ENCODE assay signal across 14 cellular contexts in genomic region chr15:99441871-99442267, GRCh38.
DNase-seq lines count a peak whose midpoint lies in the region; ATAC-seq, FAIRE-seq and TF ChIP-seq lines count a peak whose summit lies in the region.
"Had no signal": no experiment of that assay in that cellular context is flagged by ENCODE, and none has a peak within 500 bp of the region (broad histone marks: within the 10 kb centered on the region; RNA-seq: fewer than 3 reads in every experiment).

No MANE protein-coding gene starts in this region.

- no peak for FAIRE-seq in A549 (lab: Jason Lieb, UNC)
- FAIRE-seq in small intestine (lab: Jason Lieb, UNC) = no peak
- no peak for FAIRE-seq in RCC 7860 (lab: Jason Lieb, UNC)
- FAIRE-seq: bronchial epithelial cell had no signal

- H3K4me3 Mint-ChIP-seq in osteocyte (ENCODE audit: unreplicated experiment) = no peak overlapping the region

- H3K4me2 ChIP-seq in A549 (peak overlapping the region; percentile 60), fibroblast of lung (ENCODE audit: extremely low read depth, insufficient read depth, low read length) (peak overlapping the region; percentile 81)

- TF ChIP-seq POLR2A in A549 (IDR thresholded peaks at IDR 0.05; ENCODE audit: low read length) = no peak

- CTCF ChIA-PET in A549 (lab: Yijun Ruan, JAX) = interaction anchor here (0.8 to 1.9 kb wide), 5 partner anchors 15 to 262 kb away, joined by 3 to 6 read pairs (median 4); no protein-coding TSS in a partner anchor

- no peaks in the 10 kb centered on the region for H3K9me3 Mint-ChIP-seq in osteocyte (ENCODE audit: unreplicated experiment)

- no peak for ATAC-seq in A549

- H3K36me3 ChIP-seq in fibroblast of lung (ENCODE audit: control insufficient read depth, insufficient read depth, low read length) (no peaks in the 10 kb centered on the region), small intestine (ENCODE audit: control insufficient read depth in 2 of 2, insufficient read depth in 2 of 2, low read length in 2 of 2) (no peaks in the 10 kb centered on the region)

- no peak overlapping the region for H2AFZ ChIP-seq in fibroblast of lung (ENCODE audit: low read length)

- no peaks in the 10 kb centered on the region for H3K9me3 ChIP-seq in A549
- no peaks in the 10 kb centered on the region for H3K9me3 ChIP-seq in fibroblast of lung (ENCODE audit: control insufficient read depth, insufficient read depth, low read depth, low read length)
- H3K9me3 ChIP-seq in small intestine (ENCODE audit: control insufficient read depth, low read depth) = no peaks in the 10 kb centered on the region

- TF ChIP-seq RAD21 in A549 (conservative IDR thresholded peaks at IDR 0.05 in 1 of 2, IDR thresholded peaks at IDR 0.05 in 1 of 2) (no peak), Ishikawa (IDR thresholded peaks at IDR 0.05; ENCODE audit: low read depth) (no peak)

- H3K36me3 Mint-ChIP-seq in osteocyte (ENCODE audit: unreplicated experiment) = no peaks in the 10 kb centered on the region

- H3K4me3 ChIP-seq in A549 (no peak overlapping the region), fibroblast of lung (replicated peaks in 1 of 4; ENCODE audit: control extremely low read depth in 1 of 4, insufficient read depth in 1 of 4, low read depth in 3 of 4, low read length in 4 of 4) (peak overlapping the region in 2 of 4 experiments; percentile 6 to 22), small intestine (ENCODE audit: low read depth in 1 of 2, low read length in 2 of 2) (no peak overlapping the region)

- DNase-seq in A549 (ENCODE audit: low read depth in 1 of 2, low spot score in 1 of 2) (no peak), fibroblast of lung (ENCODE audit: low read depth in 2 of 2) (no peak), osteocyte (ENCODE audit: extremely low spot score, unreplicated experiment) (peak; percentile 54), small intestine (no peak), medulla oblongata (ENCODE audit: extremely low spot score) (no peak), RCC 7860 (ENCODE audit: low spot score) (no peak)
- no peak for DNase-seq in stimulated activated naive CD4-positive, alpha-beta T cell treated with Interleukin-2 at 50 U/mL for 16 hours (lab: John Stamatoyannopoulos, UW)
- DNase-seq: C1 segment of cervical spinal cord; NCI-H1105; NCI-H748 treated with DMSO at 0.1 percent for 48 hours; stimulated activated CD4-positive, alpha-beta T cell treated with anti-CD3 and anti-CD28 coated beads, Interleukin-2, amount 100 ng/mL, for 48 hours; T-helper 9 cell had no signal

- 84% methylated on average over 4 of the region's 4 CpGs for WGBS in A549 (ENCODE audit: missing lambda C conversion rate)
- WGBS in small intestine, 3 donors = 64 to 72% (median 68%) methylated on average over 4 of the region's 4 CpGs

- peak overlapping the region; percentile 10 to 30; a peak in 4 of 6 replicates for H3K27ac ChIP-seq in A549
- H3K27ac ChIP-seq in fibroblast of lung (ENCODE audit: insufficient read depth, low read length) = peak overlapping the region; percentile 80
- H3K27ac ChIP-seq in small intestine (ENCODE audit: low read depth in 1 of 2, low read length in 1 of 2) = peak overlapping the region in 1 of 2 donors; percentile 50

- TF ChIP-seq EP300 in A549 (IDR thresholded peaks at IDR 0.05) = no peak
- no peak for TF ChIP-seq EP300 in Ishikawa (IDR thresholded peaks at IDR 0.05; ENCODE audit: borderline replicate concordance)

- H3K79me2 ChIP-seq in fibroblast of lung (ENCODE audit: control insufficient read depth, insufficient read depth, low read length) = no peaks in the 10 kb centered on the region

- POLR2A ChIA-PET in A549 (lab: Yijun Ruan, JAX) = no interaction called here

- H3K27me3 Mint-ChIP-seq in osteocyte (ENCODE audit: unreplicated experiment) = no peaks in the 10 kb centered on the region

- H3K4me1 Mint-ChIP-seq in osteocyte (ENCODE audit: unreplicated experiment) = peaks cover 65% of the 10 kb centered on the region

- H3K27ac Mint-ChIP-seq in osteocyte (ENCODE audit: unreplicated experiment) = peak overlapping the region; percentile 97

- no peaks in the 10 kb centered on the region for H4K20me1 ChIP-seq in fibroblast of lung (ENCODE audit: control insufficient read depth, extremely low read depth, insufficient read depth, low read length)

- no peaks in the 10 kb centered on the region for H3K27me3 ChIP-seq in fibroblast of lung (ENCODE audit: control insufficient read depth, insufficient read depth, low read length)
- H3K27me3 ChIP-seq in small intestine (ENCODE audit: control insufficient read depth in 2 of 2, insufficient read depth in 2 of 2, low read length in 2 of 2) = no peaks in the 10 kb centered on the region

- H3K9ac ChIP-seq in fibroblast of lung (ENCODE audit: insufficient read depth, low read length) = no peak overlapping the region

- TF ChIP-seq CTCF in A549 (IDR thresholded peaks at IDR 0.05) (no peak), fibroblast of lung (conservative IDR thresholded peaks at IDR 0.05 in 1 of 2, IDR thresholded peaks at IDR 0.05 in 1 of 2; ENCODE audit: low read depth in 1 of 2, low read length in 2 of 2) (no peak), osteocyte (IDR thresholded peaks at IDR 0.05) (no peak)

- H3K4me1 ChIP-seq in A549 (peaks cover 17% of the 10 kb centered on the region), fibroblast of lung (ENCODE audit: control insufficient read depth, extremely low read depth, insufficient read depth, low read length) (peaks cover 14% of the 10 kb centered on the region), small intestine (ENCODE audit: control insufficient read depth in 2 of 2, insufficient read depth in 1 of 2, low read depth in 1 of 2, low read length in 1 of 2) (no peaks in the 10 kb centered on the region)

TF ChIP-seq in A549, 52 proteins besides CTCF, POLR2A, EP300 and RAD21:
- no peak for TF ChIP-seq CBX8 (IDR thresholded peaks at IDR 0.05)
- no peak for TF ChIP-seq BHLHE40 (IDR thresholded peaks at IDR 0.05; ENCODE audit: low read depth, low read length)
- no peak for TF ChIP-seq ZSCAN20 (CRISPR knock-in tag; IDR thresholded peaks at IDR 0.05)
- no peak for TF ChIP-seq KDM5A (IDR thresholded peaks at IDR 0.05)
- TF ChIP-seq POLR2AphosphoS2 (conservative IDR thresholded peaks at IDR 0.05; ENCODE audit: low read length) = no peak
- TF ChIP-seq HMGXB4 (CRISPR knock-in tag; IDR thresholded peaks at IDR 0.05; ENCODE audit: borderline replicate concordance) = no peak
- no peak for TF ChIP-seq ZFP36 (IDR thresholded peaks at IDR 0.05; ENCODE audit: borderline replicate concordance, partially characterized antibody)
- no peak for TF ChIP-seq FOSB (CRISPR knock-in tag; IDR thresholded peaks at IDR 0.05)
- no peak for TF ChIP-seq MAZ (IDR thresholded peaks at IDR 0.05; ENCODE audit: borderline replicate concordance, low read depth, low read length)
- no peak for TF ChIP-seq E2F6 (IDR thresholded peaks at IDR 0.05; ENCODE audit: borderline replicate concordance, low read depth)

TF ChIP-seq in Ishikawa, 13 proteins besides CTCF, POLR2A, EP300 and RAD21:
- no peak for TF ChIP-seq TAF1 (IDR thresholded peaks at IDR 0.05; ENCODE audit: low read depth)
- TF ChIP-seq EGR1 (IDR thresholded peaks at IDR 0.05) = no peak
- peak; percentile 43; the same call in 1 of the 2 replicates for TF ChIP-seq TEAD4 (IDR thresholded peaks at IDR 0.05)
- no peak for TF ChIP-seq YY1 (IDR thresholded peaks at IDR 0.05; ENCODE audit: low read depth)
